8 cellular contexts compared by ENCODE assay signal in genomic region chr11:18699848-18700261, GRCh38. TPM values are rescaled to one million over a fixed set of nuclear protein-coding genes. Genes with fewer than 3 reads are reported as not detected.
A peak's percentile ranks its signal among the peaks of the same experiment; 100 is the strongest.
DNase-seq lines count a peak whose midpoint lies in the region; ATAC-seq and TF ChIP-seq lines count a peak whose summit lies in the region.

No MANE protein-coding gene starts in this region.

- intact Hi-C loops in left ventricle myocardium superior (cut with micrococcal nuclease): no loop called here

- H2AK5ac ChIP-seq in H9 (ENCODE audit: insufficient read length, low read length): no peak overlapping the region

- H3K4me3 Mint-ChIP-seq in H9: peak overlapping the region; percentile 65 to 82

- H3K23ac ChIP-seq in H9 (ENCODE audit: insufficient read length, low read depth, low read length): no peak overlapping the region

- no peak overlapping the region for H4K5ac ChIP-seq in H9 (ENCODE audit: insufficient read length, low read depth, low read length)

- no peak overlapping the region for H2BK120ac ChIP-seq in H9 (ENCODE audit: low read depth, low read length, poor library complexity, severe bottlenecking)

- no peak overlapping the region for H2AFZ ChIP-seq in H9 (ENCODE audit: low read length)

- H3K4me3 ChIP-seq in retinal pigment epithelial cell (ENCODE audit: low read length): peak overlapping the region; percentile 64
- H3K4me3 ChIP-seq in foreskin fibroblast (ENCODE audit: low read depth in 1 of 2, low read length in 2 of 2): no peak overlapping the region

- H4K8ac ChIP-seq in H9 (replicated peaks; ENCODE audit: insufficient read length, low read depth, low read length): no peak overlapping the region

- DNase-seq in H9 (no peak), left ventricle myocardium superior (peak; percentile 37), retinal pigment epithelial cell (ENCODE audit: low read depth) (peak; percentile 64), NCI-H2227 (lab: John Stamatoyannopoulos, UW; ENCODE audit: unreplicated experiment) (no peak), NCI-H1092 treated with DMSO at 0.1 percent for 48 hours (lab: John Stamatoyannopoulos, UW) (no peak), foreskin fibroblast (no peak), NCI-H1105 (lab: John Stamatoyannopoulos, UW) (no peak)

- no peaks in the 10 kb centered on the region for H3K36me3 Mint-ChIP-seq in H9 (ENCODE audit: insufficient read depth in 1 of 3, low read depth in 3 of 3)

- H3K4ac ChIP-seq in H9 (ENCODE audit: low read depth, low read length): no peak overlapping the region

- no peak for TF ChIP-seq CTCF in H9 (conservative IDR thresholded peaks at IDR 0.05)
- TF ChIP-seq CTCF in VCaP (conservative IDR thresholded peaks at IDR 0.05): no peak
- no peak for TF ChIP-seq CTCF in retinal pigment epithelial cell (conservative IDR thresholded peaks at IDR 0.05; ENCODE audit: low read depth, low read length)
- TF ChIP-seq CTCF in foreskin fibroblast (IDR thresholded peaks at IDR 0.05; ENCODE audit: low read depth, low read length): no peak

- H3K27ac Mint-ChIP-seq in H9: no peak overlapping the region; a peak in 1 of 7 replicates

- no peaks in the 10 kb centered on the region; the same call in 1 of the 2 replicates for H3K27me3 ChIP-seq in H9 (ENCODE audit: insufficient read depth, low read length)

- no peak overlapping the region for H3T11ph ChIP-seq in H9 (ENCODE audit: low read length)

- no peak overlapping the region for H3K14ac ChIP-seq in H9 (ENCODE audit: insufficient read depth, low read length)

- no peak overlapping the region for H2BK20ac ChIP-seq in H9 (ENCODE audit: low read depth, low read length, poor library complexity, severe bottlenecking)

- WGBS in H9 (ENCODE audit: extremely low coverage, insufficient read length, low lambda C conversion rate): no CpG with 5 or more reads among the region's 3 CpGs

- H3K9me3 ChIP-seq in H9 (ENCODE audit: control insufficient read depth, low read depth, low read length): no peaks in the 10 kb centered on the region

- H3K18ac ChIP-seq in H9 (ENCODE audit: insufficient read length, low read depth, low read length): no peak overlapping the region

- H3K9ac ChIP-seq in H9 (ENCODE audit: extremely low read depth, insufficient read length, low read length): no peak overlapping the region

- H3K27me3 Mint-ChIP-seq in H9 (ENCODE audit: low read depth): peaks cover 47% of the 10 kb centered on the region

- peak overlapping the region; percentile 44 for H3K4me2 ChIP-seq in H9 (ENCODE audit: insufficient read depth, insufficient read length, low read length)

- H3K4me1 ChIP-seq in H9 (ENCODE audit: insufficient read depth, low read length): no peaks in the 10 kb centered on the region; the same call in 1 of the 2 replicates

- H2BK5ac ChIP-seq in H9 (ENCODE audit: insufficient read length, low read length): no peak overlapping the region

- peaks cover 2% of the 10 kb centered on the region for H3K23me2 ChIP-seq in H9 (ENCODE audit: insufficient read length, low read depth, low read length, poor library complexity, severe bottlenecking)

- no peak overlapping the region for H4K91ac ChIP-seq in H9 (ENCODE audit: insufficient read length, low read depth, low read length)

- ATAC-seq in left ventricle myocardium superior: peak; percentile 35

- H3K9me3 Mint-ChIP-seq in H9: no peaks in the 10 kb centered on the region

- H2BK15ac ChIP-seq in H9 (ENCODE audit: low read depth, low read length): no peak overlapping the region

- no peak overlapping the region for H3K56ac ChIP-seq in H9 (ENCODE audit: insufficient read length, low read depth, low read length)

- no peak overlapping the region for H2BK12ac ChIP-seq in H9 (ENCODE audit: insufficient read length, low read depth, low read length)

- H3K79me2 ChIP-seq in H9 (ENCODE audit: insufficient read depth, low read length): no peaks in the 10 kb centered on the region

- no peaks in the 10 kb centered on the region for H4K20me1 ChIP-seq in H9 (ENCODE audit: control insufficient read depth, insufficient read depth, insufficient read length)

- no peak overlapping the region for H3K27ac ChIP-seq in H9 (ENCODE audit: insufficient read length, low read depth, low read length)
- peak overlapping the region; percentile 79; the same call in 1 of the 2 replicates for H3K27ac ChIP-seq in VCaP

- H3K79me1 ChIP-seq in H9 (ENCODE audit: insufficient read depth, low read depth, low read length, poor library complexity, severe bottlenecking): no peaks in the 10 kb centered on the region

- H3K4me1 Mint-ChIP-seq in H9: peaks cover 13 to 17% of the 10 kb centered on the region in 2 experiments

RNA-seq across cellular contexts. Expression of gene TMEM86A, which starts 1.3 kb away (rescaled TPM):
- total RNA-seq in H9 (2021) (2.3 and 3.0 TPM in 2 replicates), left ventricle myocardium superior (4.5 TPM)

RNA-seq across cellular contexts. Expression of gene IGSF22, which starts 26.1 kb away (rescaled TPM):
- 0.35 TPM in 1 of 2 replicates, not detected in the other for total RNA-seq in H9 (2021)
- total RNA-seq in left ventricle myocardium superior: 0.94 TPM

Comparison
In these comparisons a context has a peak if more than half of its experiments do, and no peak if none do; other contexts are left out.
1. DNase-seq: peak in left ventricle myocardium superior (single experiment) and retinal pigment epithelial cell (single experiment); none in H9 (single experiment), NCI-H2227 (single experiment), NCI-H1092 treated with DMSO at 0.1 percent for 48 hours (single experiment), foreskin fibroblast (0 of 2) and NCI-H1105 (single experiment).